Comparison of ENCODE assay signal across 1 cellular context in the genomic region with DNA sequence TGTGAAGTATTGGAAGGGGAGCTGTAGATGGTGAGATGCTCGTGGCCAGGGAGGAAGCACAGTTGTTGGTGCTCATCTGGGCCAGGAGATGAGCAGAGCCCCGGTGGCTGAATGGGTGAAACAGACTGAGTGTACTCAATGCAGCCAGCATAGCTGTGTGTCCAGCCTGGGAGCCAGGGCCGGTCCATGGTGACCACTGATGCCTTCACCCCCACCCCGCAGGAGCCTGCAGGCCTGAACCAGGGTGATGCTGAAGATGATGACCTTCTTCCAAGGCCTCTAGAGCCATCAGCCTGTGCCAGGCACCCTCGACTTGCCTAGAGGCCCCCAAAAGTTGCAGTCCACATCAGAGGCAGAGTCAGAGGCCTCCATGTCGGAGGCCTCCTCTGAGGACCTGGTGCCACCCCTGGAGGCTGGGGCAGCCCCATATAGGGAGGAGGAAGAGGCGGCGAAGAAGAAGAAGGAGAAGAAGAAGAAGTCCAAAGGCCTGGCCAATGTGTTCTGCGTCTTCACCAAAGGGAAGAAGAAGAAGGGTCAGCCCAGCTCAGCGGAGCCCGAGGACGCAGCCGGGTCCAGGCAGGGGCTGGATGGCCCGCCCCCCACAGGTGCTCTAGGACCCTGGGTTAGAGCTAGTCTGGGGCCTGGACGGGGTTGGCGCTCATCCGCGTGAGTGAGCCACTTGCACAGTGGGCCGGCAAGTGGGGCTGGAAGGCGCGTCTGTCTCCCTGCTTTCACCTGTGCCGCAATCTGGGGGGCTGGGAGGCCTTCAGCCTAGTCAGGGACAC.
TF ChIP-seq lines count a peak whose summit lies in the region.

No MANE protein-coding gene starts in this region.

TF ChIP-seq in SK-N-SH treated with all-trans-retinoic acid at 6 μM for 48 hours, 23 proteins besides CTCF, POLR2A, EP300 and RAD21 (continued from another document):
- TF ChIP-seq, protein P1, sequence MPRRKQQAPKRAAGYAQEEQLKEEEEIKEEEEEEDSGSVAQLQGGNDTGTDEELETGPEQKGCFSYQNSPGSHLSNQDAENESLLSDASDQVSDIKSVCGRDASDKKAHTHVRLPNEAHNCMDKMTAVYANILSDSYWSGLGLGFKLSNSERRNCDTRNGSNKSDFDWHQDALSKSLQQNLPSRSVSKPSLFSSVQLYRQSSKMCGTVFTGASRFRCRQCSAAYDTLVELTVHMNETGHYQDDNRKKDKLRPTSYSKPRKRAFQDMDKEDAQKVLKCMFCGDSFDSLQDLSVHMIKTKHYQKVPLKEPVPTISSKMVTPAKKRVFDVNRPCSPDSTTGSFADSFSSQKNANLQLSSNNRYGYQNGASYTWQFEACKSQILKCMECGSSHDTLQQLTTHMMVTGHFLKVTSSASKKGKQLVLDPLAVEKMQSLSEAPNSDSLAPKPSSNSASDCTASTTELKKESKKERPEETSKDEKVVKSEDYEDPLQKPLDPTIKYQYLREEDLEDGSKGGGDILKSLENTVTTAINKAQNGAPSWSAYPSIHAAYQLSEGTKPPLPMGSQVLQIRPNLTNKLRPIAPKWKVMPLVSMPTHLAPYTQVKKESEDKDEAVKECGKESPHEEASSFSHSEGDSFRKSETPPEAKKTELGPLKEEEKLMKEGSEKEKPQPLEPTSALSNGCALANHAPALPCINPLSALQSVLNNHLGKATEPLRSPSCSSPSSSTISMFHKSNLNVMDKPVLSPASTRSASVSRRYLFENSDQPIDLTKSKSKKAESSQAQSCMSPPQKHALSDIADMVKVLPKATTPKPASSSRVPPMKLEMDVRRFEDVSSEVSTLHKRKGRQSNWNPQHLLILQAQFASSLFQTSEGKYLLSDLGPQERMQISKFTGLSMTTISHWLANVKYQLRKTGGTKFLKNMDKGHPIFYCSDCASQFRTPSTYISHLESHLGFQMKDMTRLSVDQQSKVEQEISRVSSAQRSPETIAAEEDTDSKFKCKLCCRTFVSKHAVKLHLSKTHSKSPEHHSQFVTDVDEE (CRISPR knock-in tag; IDR thresholded peaks at IDR 0.05) = no peak
- TF ChIP-seq ZNF70 (CRISPR knock-in tag; IDR thresholded peaks at IDR 0.05) (no peak), ISL1 (CRISPR knock-in tag; IDR thresholded peaks at IDR 0.05) (no peak), ZFP3 (CRISPR knock-in tag; IDR thresholded peaks at IDR 0.05) (no peak), ZFP30 (CRISPR knock-in tag; IDR thresholded peaks at IDR 0.05) (no peak), PPARA (CRISPR knock-in tag; IDR thresholded peaks at IDR 0.05; ENCODE audit: borderline replicate concordance) (no peak)
- TF ChIP-seq, protein P2, sequence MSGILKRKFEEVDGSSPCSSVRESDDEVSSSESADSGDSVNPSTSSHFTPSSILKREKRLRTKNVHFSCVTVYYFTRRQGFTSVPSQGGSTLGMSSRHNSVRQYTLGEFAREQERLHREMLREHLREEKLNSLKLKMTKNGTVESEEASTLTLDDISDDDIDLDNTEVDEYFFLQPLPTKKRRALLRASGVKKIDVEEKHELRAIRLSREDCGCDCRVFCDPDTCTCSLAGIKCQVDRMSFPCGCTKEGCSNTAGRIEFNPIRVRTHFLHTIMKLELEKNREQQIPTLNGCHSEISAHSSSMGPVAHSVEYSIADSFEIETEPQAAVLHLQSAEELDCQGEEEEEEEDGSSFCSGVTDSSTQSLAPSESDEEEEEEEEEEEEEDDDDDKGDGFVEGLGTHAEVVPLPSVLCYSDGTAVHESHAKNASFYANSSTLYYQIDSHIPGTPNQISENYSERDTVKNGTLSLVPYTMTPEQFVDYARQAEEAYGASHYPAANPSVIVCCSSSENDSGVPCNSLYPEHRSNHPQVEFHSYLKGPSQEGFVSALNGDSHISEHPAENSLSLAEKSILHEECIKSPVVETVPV (CRISPR knock-in tag; IDR thresholded peaks at IDR 0.05) = no peak
- TF ChIP-seq, protein P3, sequence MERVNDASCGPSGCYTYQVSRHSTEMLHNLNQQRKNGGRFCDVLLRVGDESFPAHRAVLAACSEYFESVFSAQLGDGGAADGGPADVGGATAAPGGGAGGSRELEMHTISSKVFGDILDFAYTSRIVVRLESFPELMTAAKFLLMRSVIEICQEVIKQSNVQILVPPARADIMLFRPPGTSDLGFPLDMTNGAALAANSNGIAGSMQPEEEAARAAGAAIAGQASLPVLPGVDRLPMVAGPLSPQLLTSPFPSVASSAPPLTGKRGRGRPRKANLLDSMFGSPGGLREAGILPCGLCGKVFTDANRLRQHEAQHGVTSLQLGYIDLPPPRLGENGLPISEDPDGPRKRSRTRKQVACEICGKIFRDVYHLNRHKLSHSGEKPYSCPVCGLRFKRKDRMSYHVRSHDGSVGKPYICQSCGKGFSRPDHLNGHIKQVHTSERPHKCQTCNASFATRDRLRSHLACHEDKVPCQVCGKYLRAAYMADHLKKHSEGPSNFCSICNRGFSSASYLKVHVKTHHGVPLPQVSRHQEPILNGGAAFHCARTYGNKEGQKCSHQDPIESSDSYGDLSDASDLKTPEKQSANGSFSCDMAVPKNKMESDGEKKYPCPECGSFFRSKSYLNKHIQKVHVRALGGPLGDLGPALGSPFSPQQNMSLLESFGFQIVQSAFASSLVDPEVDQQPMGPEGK (CRISPR knock-in tag; IDR thresholded peaks at IDR 0.05; ENCODE audit: borderline replicate concordance) = no peak
